Comparison of ENCODE assay signal across 1 cellular context in genomic region chr19:11236324-11237301, GRCh38.
TF ChIP-seq lines count a peak whose summit lies in the region.

No MANE protein-coding gene starts in this region.

TF ChIP-seq in HepG2, 621 proteins besides CTCF, POLR2A, EP300 and RAD21 (continued from another document and continues in another):
- TF ChIP-seq ZNF280B (CRISPR knock-in tag; IDR thresholded peaks at IDR 0.05; ENCODE audit: borderline replicate concordance) (peak; percentile 75; the same call in 1 of the 2 replicates), IRF1 (CRISPR knock-in tag; IDR thresholded peaks at IDR 0.05; ENCODE audit: low read depth) (peak; percentile 87; the same call in 1 of the 2 replicates), ZNF276 (CRISPR knock-in tag; IDR thresholded peaks at IDR 0.05; ENCODE audit: low read depth) (peak; percentile 60; the same call in 1 of the 2 replicates), HHEX (CRISPR knock-in tag; IDR thresholded peaks at IDR 0.05) (0 out of 2 replicates have a peak, but pooled peaks have one; percentile 19), PHF20 (CRISPR knock-in tag; IDR thresholded peaks at IDR 0.05) (no peak), GMEB1 (CRISPR knock-in tag; IDR thresholded peaks at IDR 0.05; ENCODE audit: borderline replicate concordance) (peak; percentile 71; the same call in 1 of the 2 replicates), ZNF296 (CRISPR knock-in tag; conservative IDR thresholded peaks at IDR 0.05) (peak; percentile 96), GATAD2A (CRISPR knock-in tag; IDR thresholded peaks at IDR 0.05) (peak; percentile 95), NR0B2 (CRISPR knock-in tag; IDR thresholded peaks at IDR 0.05) (peak; percentile 89), ZBTB38 (CRISPR knock-in tag; IDR thresholded peaks at IDR 0.05) (no peak; the same call in none of the 2 replicates), GFI1 (CRISPR knock-in tag; IDR thresholded peaks at IDR 0.05; ENCODE audit: borderline replicate concordance) (no peak), NCOR1 (IDR thresholded peaks at IDR 0.05; ENCODE audit: borderline replicate concordance, low read length) (peak; percentile 94), ZNF33A (CRISPR knock-in tag; IDR thresholded peaks at IDR 0.05; ENCODE audit: borderline replicate concordance) (no peak), FOXC1 (CRISPR knock-in tag; IDR thresholded peaks at IDR 0.05; ENCODE audit: borderline replicate concordance) (no peak), MBNL3 (CRISPR knock-in tag; conservative IDR thresholded peaks at IDR 0.05) (no peak)
- TF ChIP-seq, protein P1, sequence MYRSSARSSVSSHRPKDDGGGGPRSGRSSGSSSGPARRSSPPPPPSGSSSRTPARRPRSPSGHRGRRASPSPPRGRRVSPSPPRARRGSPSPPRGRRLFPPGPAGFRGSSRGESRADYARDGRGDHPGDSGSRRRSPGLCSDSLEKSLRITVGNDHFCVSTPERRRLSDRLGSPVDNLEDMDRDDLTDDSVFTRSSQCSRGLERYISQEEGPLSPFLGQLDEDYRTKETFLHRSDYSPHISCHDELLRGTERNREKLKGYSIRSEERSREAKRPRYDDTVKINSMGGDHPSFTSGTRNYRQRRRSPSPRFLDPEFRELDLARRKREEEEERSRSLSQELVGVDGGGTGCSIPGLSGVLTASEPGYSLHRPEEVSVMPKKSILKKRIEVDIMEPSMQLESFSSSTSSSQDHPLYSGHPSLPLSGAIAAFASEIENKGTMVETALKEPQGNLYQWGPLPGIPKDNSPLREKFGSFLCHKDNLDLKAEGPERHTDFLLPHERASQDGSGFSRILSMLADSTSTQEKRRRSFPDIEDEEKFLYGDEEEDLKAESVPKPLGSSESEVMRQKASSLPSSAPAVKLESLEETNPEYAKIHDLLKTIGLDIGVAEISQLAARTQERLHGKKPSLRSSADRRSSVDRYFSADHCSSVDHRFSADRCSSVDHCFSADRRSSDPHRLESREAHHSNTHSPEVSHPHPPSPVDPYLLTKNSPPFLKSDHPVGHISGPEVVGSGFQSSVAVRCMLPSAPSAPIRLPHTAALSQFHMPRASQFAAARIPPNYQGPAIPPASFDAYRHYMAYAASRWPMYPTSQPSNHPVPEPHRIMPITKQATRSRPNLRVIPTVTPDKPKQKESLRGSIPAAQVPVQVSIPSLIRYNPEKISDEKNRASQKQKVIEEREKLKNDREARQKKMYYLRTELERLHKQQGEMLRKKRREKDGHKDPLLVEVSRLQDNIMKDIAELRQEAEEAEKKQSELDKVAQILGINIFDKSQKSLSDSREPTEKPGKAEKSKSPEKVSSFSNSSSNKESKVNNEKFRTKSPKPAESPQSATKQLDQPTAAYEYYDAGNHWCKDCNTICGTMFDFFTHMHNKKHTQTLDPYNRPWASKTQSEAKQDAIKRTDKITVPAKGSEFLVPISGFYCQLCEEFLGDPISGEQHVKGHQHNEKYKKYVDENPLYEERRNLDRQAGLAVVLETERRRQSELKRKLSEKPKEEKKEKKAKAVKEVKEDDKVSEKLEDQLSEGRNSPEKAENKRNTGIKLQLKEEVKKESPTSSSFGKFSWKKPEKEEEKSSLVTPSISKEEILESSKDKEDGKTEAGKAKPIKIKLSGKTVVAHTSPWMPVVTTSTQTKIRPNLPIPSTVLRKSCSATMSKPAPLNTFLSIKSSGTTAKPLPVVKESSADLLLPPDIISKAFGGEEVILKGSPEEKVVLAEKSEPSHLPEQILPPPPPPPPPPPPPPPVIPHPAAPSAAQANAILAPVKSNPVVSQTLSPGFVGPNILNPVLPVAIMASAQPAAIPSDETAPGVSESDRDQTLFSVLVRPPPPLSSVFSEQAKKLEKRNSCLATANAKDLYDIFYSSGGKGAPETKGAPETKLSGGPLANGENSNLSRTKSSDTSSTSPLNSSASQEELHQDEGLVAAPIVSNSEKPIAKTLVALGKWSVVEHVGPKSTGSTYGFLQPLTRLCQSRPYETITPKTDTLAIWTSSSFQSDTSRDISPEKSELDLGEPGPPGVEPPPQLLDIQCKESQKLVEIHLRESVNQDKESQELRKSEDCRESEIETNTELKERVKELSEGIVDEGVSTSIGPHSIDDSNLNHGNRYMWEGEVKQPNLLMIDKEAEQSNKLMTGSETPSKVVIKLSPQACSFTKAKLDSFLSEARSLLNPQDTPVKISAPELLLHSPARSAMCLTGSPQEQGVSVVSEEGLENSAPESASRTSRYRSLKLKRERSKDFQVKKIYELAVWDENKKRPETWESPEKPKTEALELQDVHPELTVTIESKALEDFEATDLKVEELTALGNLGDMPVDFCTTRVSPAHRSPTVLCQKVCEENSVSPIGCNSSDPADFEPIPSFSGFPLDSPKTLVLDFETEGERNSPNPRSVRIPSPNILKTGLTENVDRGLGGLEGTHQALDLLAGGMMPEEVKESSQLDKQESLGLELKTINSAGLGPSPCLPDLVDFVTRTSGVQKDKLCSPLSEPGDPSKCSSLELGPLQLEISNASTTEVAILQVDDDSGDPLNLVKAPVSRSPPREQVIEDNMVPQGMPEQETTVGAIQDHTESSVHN (CRISPR knock-in tag; IDR thresholded peaks at IDR 0.05), result peak; percentile 87
- TF ChIP-seq, protein P2, sequence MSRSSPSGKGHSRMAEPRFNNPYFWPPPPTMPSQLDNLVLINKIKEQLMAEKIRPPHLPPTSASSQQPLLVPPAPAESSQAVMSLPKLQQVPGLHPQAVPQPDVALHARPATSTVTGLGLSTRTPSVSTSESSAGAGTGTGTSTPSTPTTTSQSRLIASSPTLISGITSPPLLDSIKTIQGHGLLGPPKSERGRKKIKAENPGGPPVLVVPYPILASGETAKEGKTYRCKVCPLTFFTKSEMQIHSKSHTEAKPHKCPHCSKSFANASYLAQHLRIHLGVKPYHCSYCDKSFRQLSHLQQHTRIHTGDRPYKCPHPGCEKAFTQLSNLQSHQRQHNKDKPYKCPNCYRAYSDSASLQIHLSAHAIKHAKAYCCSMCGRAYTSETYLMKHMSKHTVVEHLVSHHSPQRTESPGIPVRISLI (CRISPR knock-in tag; IDR thresholded peaks at IDR 0.05; ENCODE audit: borderline replicate concordance), result no peak; the same call in 1 of the 2 replicates
- TF ChIP-seq, protein P3, sequence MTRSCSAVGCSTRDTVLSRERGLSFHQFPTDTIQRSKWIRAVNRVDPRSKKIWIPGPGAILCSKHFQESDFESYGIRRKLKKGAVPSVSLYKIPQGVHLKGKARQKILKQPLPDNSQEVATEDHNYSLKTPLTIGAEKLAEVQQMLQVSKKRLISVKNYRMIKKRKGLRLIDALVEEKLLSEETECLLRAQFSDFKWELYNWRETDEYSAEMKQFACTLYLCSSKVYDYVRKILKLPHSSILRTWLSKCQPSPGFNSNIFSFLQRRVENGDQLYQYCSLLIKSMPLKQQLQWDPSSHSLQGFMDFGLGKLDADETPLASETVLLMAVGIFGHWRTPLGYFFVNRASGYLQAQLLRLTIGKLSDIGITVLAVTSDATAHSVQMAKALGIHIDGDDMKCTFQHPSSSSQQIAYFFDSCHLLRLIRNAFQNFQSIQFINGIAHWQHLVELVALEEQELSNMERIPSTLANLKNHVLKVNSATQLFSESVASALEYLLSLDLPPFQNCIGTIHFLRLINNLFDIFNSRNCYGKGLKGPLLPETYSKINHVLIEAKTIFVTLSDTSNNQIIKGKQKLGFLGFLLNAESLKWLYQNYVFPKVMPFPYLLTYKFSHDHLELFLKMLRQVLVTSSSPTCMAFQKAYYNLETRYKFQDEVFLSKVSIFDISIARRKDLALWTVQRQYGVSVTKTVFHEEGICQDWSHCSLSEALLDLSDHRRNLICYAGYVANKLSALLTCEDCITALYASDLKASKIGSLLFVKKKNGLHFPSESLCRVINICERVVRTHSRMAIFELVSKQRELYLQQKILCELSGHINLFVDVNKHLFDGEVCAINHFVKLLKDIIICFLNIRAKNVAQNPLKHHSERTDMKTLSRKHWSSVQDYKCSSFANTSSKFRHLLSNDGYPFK (CRISPR knock-in tag; IDR thresholded peaks at IDR 0.05; ENCODE audit: borderline replicate concordance), result peak; percentile 54; the same call in 1 of the 2 replicates
- TF ChIP-seq, protein P4, sequence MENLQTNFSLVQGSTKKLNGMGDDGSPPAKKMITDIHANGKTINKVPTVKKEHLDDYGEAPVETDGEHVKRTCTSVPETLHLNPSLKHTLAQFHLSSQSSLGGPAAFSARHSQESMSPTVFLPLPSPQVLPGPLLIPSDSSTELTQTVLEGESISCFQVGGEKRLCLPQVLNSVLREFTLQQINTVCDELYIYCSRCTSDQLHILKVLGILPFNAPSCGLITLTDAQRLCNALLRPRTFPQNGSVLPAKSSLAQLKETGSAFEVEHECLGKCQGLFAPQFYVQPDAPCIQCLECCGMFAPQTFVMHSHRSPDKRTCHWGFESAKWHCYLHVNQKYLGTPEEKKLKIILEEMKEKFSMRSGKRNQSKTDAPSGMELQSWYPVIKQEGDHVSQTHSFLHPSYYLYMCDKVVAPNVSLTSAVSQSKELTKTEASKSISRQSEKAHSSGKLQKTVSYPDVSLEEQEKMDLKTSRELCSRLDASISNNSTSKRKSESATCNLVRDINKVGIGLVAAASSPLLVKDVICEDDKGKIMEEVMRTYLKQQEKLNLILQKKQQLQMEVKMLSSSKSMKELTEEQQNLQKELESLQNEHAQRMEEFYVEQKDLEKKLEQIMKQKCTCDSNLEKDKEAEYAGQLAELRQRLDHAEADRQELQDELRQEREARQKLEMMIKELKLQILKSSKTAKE (CRISPR knock-in tag; IDR thresholded peaks at IDR 0.05; ENCODE audit: borderline replicate concordance), result peak; percentile 99
- TF ChIP-seq, protein P5, sequence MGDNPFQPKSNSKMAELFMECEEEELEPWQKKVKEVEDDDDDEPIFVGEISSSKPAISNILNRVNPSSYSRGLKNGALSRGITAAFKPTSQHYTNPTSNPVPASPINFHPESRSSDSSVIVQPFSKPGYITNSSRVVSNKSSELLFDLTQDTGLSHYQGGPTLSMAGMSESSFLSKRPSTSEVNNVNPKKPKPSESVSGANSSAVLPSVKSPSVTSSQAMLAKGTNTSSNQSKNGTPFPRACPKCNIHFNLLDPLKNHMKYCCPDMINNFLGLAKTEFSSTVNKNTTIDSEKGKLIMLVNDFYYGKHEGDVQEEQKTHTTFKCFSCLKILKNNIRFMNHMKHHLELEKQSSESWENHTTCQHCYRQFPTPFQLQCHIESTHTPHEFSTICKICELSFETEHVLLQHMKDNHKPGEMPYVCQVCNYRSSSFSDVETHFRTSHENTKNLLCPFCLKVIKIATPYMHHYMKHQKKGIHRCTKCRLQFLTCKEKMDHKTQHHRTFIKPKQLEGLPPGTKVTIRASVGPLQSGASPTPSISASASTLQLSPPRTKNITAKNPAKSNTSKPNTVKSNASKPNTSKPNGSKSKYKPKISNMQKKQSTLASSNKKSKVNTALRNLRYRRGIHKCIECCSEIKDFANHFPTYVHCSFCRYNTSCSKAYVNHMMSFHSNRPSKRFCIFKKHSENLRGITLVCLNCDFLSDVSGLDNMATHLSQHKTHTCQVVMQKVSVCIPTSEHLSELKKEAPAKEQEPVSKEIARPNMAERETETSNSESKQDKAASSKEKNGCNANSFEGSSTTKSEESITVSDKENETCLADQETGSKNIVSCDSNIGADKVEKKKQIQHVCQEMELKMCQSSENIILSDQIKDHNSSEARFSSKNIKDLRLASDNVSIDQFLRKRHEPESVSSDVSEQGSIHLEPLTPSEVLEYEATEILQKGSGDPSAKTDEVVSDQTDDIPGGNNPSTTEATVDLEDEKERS (CRISPR knock-in tag; IDR thresholded peaks at IDR 0.05), result peak; percentile 18; the same call in 1 of the 2 replicates
- TF ChIP-seq, protein P6, sequence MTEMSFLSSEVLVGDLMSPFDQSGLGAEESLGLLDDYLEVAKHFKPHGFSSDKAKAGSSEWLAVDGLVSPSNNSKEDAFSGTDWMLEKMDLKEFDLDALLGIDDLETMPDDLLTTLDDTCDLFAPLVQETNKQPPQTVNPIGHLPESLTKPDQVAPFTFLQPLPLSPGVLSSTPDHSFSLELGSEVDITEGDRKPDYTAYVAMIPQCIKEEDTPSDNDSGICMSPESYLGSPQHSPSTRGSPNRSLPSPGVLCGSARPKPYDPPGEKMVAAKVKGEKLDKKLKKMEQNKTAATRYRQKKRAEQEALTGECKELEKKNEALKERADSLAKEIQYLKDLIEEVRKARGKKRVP (CRISPR knock-in tag; IDR thresholded peaks at IDR 0.05), result peak in 1 of 2 experiments; percentile 90; a peak in 2 of 4 replicates
